In the genomic region with DNA sequence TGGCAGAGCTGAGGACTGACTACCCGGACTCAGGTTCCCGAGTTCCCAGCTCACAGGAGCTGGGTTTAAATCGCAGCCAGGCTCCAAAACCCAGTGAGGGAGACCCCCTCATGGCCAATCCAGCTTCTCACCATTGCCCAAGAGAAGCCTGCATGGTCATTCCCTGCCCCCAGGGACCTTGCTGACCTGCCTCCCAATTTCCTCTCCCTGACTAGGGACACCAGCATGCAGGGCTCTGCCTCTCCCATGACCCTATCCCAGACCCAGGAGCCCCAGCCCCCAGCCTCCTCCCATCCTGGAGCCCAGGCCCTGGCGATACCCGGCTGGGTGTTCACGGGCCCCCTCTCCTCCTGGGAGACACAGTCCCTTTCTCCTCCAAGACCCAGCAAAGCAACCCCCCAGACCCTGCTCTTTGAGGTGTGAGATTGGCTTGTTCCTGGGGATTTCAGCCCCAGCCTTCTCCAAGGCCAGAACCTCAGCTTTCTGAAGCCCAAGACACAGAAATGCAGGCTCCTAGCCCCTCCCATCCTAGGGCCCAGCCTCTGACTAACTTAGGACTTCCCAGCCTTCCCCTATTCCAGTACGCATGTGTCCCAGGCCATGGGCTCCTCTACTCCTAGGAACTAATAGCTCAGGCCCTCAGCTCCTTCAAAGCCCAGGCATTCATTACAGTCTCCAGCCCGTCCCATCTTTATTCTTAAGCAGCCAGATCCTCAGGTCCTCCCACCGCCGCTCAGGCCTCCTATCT, we compare ENCODE assay signal across 8 cellular contexts. TPM values are rescaled to one million over a fixed set of nuclear protein-coding genes. Genes with fewer than 3 reads are reported as not detected.
DNase-seq lines count a peak whose midpoint lies in the region; ATAC-seq and TF ChIP-seq lines count a peak whose summit lies in the region.

No MANE protein-coding gene starts in this region.

- DNase-seq in Daoy (ENCODE audit: low read depth) (peak; percentile 85), LHCN-M2 (ENCODE audit: low read depth) (peak; percentile 82), amniotic epithelial cell (ENCODE audit: low read depth) (peak; percentile 82), right atrium auricular region (ENCODE audit: low spot score) (peak; percentile 78), pulmonary artery endothelial cell (ENCODE audit: low read depth, low spot score) (peak; percentile 32), GM20000 (ENCODE audit: low spot score) (no peak), mesenteric fat pad (ENCODE audit: low spot score) (no peak)

- peaks cover 16% of the 10 kb centered on the region for H3K36me3 ChIP-seq in right atrium auricular region

- peaks cover 0 to 40% of the 10 kb centered on the region in 2 donors for H3K4me1 ChIP-seq in right atrium auricular region

- H3K9me3 ChIP-seq in right atrium auricular region, result no peaks in the 10 kb centered on the region

- H3K27me3 ChIP-seq in right atrium auricular region, result no peaks in the 10 kb centered on the region

- H3K4me3 ChIP-seq in right atrium auricular region, result peak overlapping the region; percentile 75

- TF ChIP-seq CTCF in right atrium auricular region (IDR thresholded peaks at IDR 0.05), result no peak
- no peak for TF ChIP-seq CTCF in GM20000 (IDR thresholded peaks at IDR 0.05; ENCODE audit: extremely low read depth, missing control alignments)

- ATAC-seq in HG02642 (IDR thresholded peaks at IDR 0.05; ENCODE audit: poor library complexity, unreplicated experiment), result no peak

- peak overlapping the region; percentile 91 to 95 for H3K27ac ChIP-seq in right atrium auricular region

RNA-seq across cellular contexts. Expression of a gene that starts 1.1 kb away (rescaled TPM):
- total RNA-seq in Daoy (2014; rRNA removed; shearing (Covaris generic)), result 19.2 and 36.8 TPM in 2 replicates
- total RNA-seq in LHCN-M2 (2014; rRNA removed) (78.8 and 80.0 TPM in 2 replicates), right atrium auricular region (10 to 100 TPM; 72.1 to 88.1 TPM), pulmonary artery endothelial cell (30.3 and 31.4 TPM in 2 replicates), mesenteric fat pad (82.0 TPM)
- 133 TPM for polyA plus RNA-seq in LHCN-M2 (2012)

RNA-seq across cellular contexts. Expression of a gene that starts 1.7 kb away (rescaled TPM):
- total RNA-seq in Daoy (2014; rRNA removed; shearing (Covaris generic)), result 550 and 590 TPM in 2 replicates
- total RNA-seq in LHCN-M2 (2014; rRNA removed) (263 and 300 TPM in 2 replicates), right atrium auricular region (10 to 100 TPM; 49.1 to 87.7 TPM), pulmonary artery endothelial cell (376 and 391 TPM in 2 replicates), mesenteric fat pad (40.0 TPM)
- polyA plus RNA-seq in LHCN-M2 (2012), result 177 TPM

RNA-seq across cellular contexts. Expression of a gene that starts 24.9 kb away (rescaled TPM):
- 0.60 and 4.0 TPM in 2 replicates for total RNA-seq in Daoy (2014; rRNA removed; shearing (Covaris generic))
- total RNA-seq in LHCN-M2 (2014; rRNA removed) (not detected in 2 replicates), right atrium auricular region (not detected), pulmonary artery endothelial cell (0.26 TPM in 1 of 2 replicates, not detected in the other), mesenteric fat pad (not detected)
- 0.46 TPM for polyA plus RNA-seq in LHCN-M2 (2012)

RNA-seq across cellular contexts. Expression of a gene that starts 26.9 kb away (rescaled TPM):
- 754 and 855 TPM in 2 replicates for total RNA-seq in Daoy (2014; rRNA removed; shearing (Covaris generic))
- total RNA-seq in LHCN-M2 (2014; rRNA removed), result 2,158 and 2,177 TPM in 2 replicates
- 8,488 TPM for polyA plus RNA-seq in LHCN-M2 (2012)
- total RNA-seq in right atrium auricular region, result 1,000 to 10,000 TPM; 1,493 to 3,053 TPM
- total RNA-seq in pulmonary artery endothelial cell, result 963 and 1,316 TPM in 2 replicates
- 9,334 TPM for total RNA-seq in mesenteric fat pad

RNA-seq across cellular contexts. Expression of a gene that starts 32.1 kb away (rescaled TPM):
- total RNA-seq in Daoy (2014; rRNA removed; shearing (Covaris generic)), result 5.3 and 11.9 TPM in 2 replicates
- total RNA-seq in LHCN-M2 (2014; rRNA removed), result not detected in 2 replicates
- 0.34 TPM for polyA plus RNA-seq in LHCN-M2 (2012)
- not detected for total RNA-seq in right atrium auricular region
- not detected in 2 replicates for total RNA-seq in pulmonary artery endothelial cell
- not detected for total RNA-seq in mesenteric fat pad

Comparison
In these comparisons a context has a peak if more than half of its experiments do, and no peak if none do; other contexts are left out.
1. DNase-seq: peak in Daoy (single experiment), LHCN-M2 (single experiment), amniotic epithelial cell (single experiment), right atrium auricular region (single experiment) and pulmonary artery endothelial cell (single experiment); none in GM20000 (single experiment) and mesenteric fat pad (single experiment).